In genomic region chr20:5222919-5223634, GRCh38 we compare ENCODE assay signal across 8 cellular contexts.
DNase-seq lines count a peak whose midpoint lies in the region; ATAC-seq and TF ChIP-seq lines count a peak whose summit lies in the region.

No MANE protein-coding gene starts in this region.

- H3K4me1 Mint-ChIP-seq in CD14-positive monocyte, result peaks cover 18% of the 10 kb centered on the region

- no peak overlapping the region for H3K27ac Mint-ChIP-seq in CD14-positive monocyte

- peaks cover 0 to 2% (median 0%) of the 10 kb centered on the region in 7 donors for H3K9me3 Mint-ChIP-seq in CD14-positive monocyte

- peak; percentile 92 for TF ChIP-seq CTCF in CD14-positive monocyte (IDR thresholded peaks at IDR 0.05)

- H3K36me3 Mint-ChIP-seq in CD14-positive monocyte, result peaks cover 0 to 3% of the 10 kb centered on the region in 2 donors

- no peak overlapping the region for H3K4me3 Mint-ChIP-seq in CD14-positive monocyte

- DNase-seq in CD14-positive monocyte (ENCODE audit: low spot score) (no peak), NCI-H1694 (lab: John Stamatoyannopoulos, UW) (peak; percentile 14), dermis microvascular lymphatic vessel endothelial cell (ENCODE audit: low read depth in 2 of 2) (peak; percentile 36 to 61), medulla oblongata (ENCODE audit: extremely low spot score) (peak; percentile 83), OCI-M2 (lab: John Stamatoyannopoulos, UW; ENCODE audit: unreplicated experiment) (no peak)
- peak; percentile 22 for DNase-seq in activated CD4-positive, alpha-beta T cell treated with anti-CD3 and anti-CD28 coated beads for 1 hour
- DNase-seq in stimulated activated CD8-positive, alpha-beta memory T cell treated with anti-CD3 and anti-CD28 coated beads, Interleukin-4, amount 100 ng/mL, for 48 hours, result peak; percentile 75

- peak; percentile 75 for ATAC-seq in GM19395 (IDR thresholded peaks at IDR 0.05; ENCODE audit: unreplicated experiment)

- intact Hi-C loops in CD14-positive monocyte (cut with micrococcal nuclease), result no loop called here

- peaks cover 0 to 14% (median 8%) of the 10 kb centered on the region in 3 donors for H3K27me3 Mint-ChIP-seq in CD14-positive monocyte (ENCODE audit: low read depth in 3 of 3)

Comparison
In these comparisons a context has a peak if more than half of its experiments do, and no peak if none do; other contexts are left out.
1. DNase-seq: peak in NCI-H1694 (single experiment), activated CD4-positive, alpha-beta T cell treated with anti-CD3 and anti-CD28 coated beads for 1 hour (single experiment), dermis microvascular lymphatic vessel endothelial cell (2 of 2), medulla oblongata (single experiment) and stimulated activated CD8-positive, alpha-beta memory T cell treated with anti-CD3 and anti-CD28 coated beads, Interleukin-4, amount 100 ng/mL, for 48 hours (single experiment); none in CD14-positive monocyte (single experiment) and OCI-M2 (single experiment).